1 cellular context compared by ENCODE assay signal in genomic region chr14:24816929-24817637, GRCh38.
TF ChIP-seq lines count a peak whose summit lies in the region.

No MANE protein-coding gene starts in this region.

TF ChIP-seq in HepG2, 621 proteins besides CTCF, POLR2A, EP300 and RAD21 (continued from another document and continues in another):
- TF ChIP-seq, protein P1, sequence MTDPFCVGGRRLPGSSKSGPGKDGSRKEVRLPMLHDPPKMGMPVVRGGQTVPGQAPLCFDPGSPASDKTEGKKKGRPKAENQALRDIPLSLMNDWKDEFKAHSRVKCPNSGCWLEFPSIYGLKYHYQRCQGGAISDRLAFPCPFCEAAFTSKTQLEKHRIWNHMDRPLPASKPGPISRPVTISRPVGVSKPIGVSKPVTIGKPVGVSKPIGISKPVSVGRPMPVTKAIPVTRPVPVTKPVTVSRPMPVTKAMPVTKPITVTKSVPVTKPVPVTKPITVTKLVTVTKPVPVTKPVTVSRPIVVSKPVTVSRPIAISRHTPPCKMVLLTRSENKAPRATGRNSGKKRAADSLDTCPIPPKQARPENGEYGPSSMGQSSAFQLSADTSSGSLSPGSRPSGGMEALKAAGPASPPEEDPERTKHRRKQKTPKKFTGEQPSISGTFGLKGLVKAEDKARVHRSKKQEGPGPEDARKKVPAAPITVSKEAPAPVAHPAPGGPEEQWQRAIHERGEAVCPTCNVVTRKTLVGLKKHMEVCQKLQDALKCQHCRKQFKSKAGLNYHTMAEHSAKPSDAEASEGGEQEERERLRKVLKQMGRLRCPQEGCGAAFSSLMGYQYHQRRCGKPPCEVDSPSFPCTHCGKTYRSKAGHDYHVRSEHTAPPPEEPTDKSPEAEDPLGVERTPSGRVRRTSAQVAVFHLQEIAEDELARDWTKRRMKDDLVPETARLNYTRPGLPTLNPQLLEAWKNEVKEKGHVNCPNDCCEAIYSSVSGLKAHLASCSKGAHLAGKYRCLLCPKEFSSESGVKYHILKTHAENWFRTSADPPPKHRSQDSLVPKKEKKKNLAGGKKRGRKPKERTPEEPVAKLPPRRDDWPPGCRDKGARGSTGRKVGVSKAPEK (CRISPR knock-in tag; IDR thresholded peaks at IDR 0.05; ENCODE audit: borderline replicate concordance), result no peak; the same call in 1 of the 2 replicates
- no peak for TF ChIP-seq ZNF234 (CRISPR knock-in tag; conservative IDR thresholded peaks at IDR 0.05)
- peak; percentile 77 for TF ChIP-seq ELF3 (CRISPR knock-in tag; IDR thresholded peaks at IDR 0.05)
- TF ChIP-seq FIP1L1 (IDR thresholded peaks at IDR 0.05; ENCODE audit: borderline replicate concordance, insufficient read depth, low read depth, low read length), result 0 out of 2 replicates have a peak, but pooled peaks have one; percentile 12
- TF ChIP-seq MEIS2 (CRISPR knock-in tag; IDR thresholded peaks at IDR 0.05), result 0 out of 2 replicates have a peak, but pooled peaks have one; percentile 43
- TF ChIP-seq ELF1 (CRISPR knock-in tag; IDR thresholded peaks at IDR 0.05), result 0 out of 2 replicates have a peak, but pooled peaks have one; percentile 29
- no peak for TF ChIP-seq ZNF576 (CRISPR knock-in tag; IDR thresholded peaks at IDR 0.05)
- peak; percentile 59; the same call in 1 of the 2 replicates for TF ChIP-seq ZGPAT (CRISPR knock-in tag; IDR thresholded peaks at IDR 0.05)
- TF ChIP-seq REST (IDR thresholded peaks at IDR 0.05; ENCODE audit: borderline replicate concordance in 1 of 2, low read depth in 1 of 2, low read length in 2 of 2), result peak in 1 of 2 experiments; percentile 44; a peak in 1 of 4 replicates
- peak; percentile 66 for TF ChIP-seq YEATS4 (CRISPR knock-in tag; IDR thresholded peaks at IDR 0.05; ENCODE audit: borderline replicate concordance)
- peak; percentile 67 for TF ChIP-seq HOXA9 (CRISPR knock-in tag; IDR thresholded peaks at IDR 0.05; ENCODE audit: borderline replicate concordance)
- TF ChIP-seq KAT8 (CRISPR knock-in tag; IDR thresholded peaks at IDR 0.05), result peak; percentile 74
- no peak for TF ChIP-seq ARNT (IDR thresholded peaks at IDR 0.05)
- TF ChIP-seq TCF12 (IDR thresholded peaks at IDR 0.05), result no peak
- TF ChIP-seq TCF12 (CRISPR knock-in tag; IDR thresholded peaks at IDR 0.05), result peak; percentile 56; the same call in 1 of the 2 replicates
- TF ChIP-seq NR0B2 (CRISPR knock-in tag; IDR thresholded peaks at IDR 0.05), result no peak
- no peak for TF ChIP-seq ZFP82 (CRISPR knock-in tag; IDR thresholded peaks at IDR 0.05; ENCODE audit: borderline replicate concordance)
- TF ChIP-seq, protein P2, sequence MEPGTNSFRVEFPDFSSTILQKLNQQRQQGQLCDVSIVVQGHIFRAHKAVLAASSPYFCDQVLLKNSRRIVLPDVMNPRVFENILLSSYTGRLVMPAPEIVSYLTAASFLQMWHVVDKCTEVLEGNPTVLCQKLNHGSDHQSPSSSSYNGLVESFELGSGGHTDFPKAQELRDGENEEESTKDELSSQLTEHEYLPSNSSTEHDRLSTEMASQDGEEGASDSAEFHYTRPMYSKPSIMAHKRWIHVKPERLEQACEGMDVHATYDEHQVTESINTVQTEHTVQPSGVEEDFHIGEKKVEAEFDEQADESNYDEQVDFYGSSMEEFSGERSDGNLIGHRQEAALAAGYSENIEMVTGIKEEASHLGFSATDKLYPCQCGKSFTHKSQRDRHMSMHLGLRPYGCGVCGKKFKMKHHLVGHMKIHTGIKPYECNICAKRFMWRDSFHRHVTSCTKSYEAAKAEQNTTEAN (CRISPR knock-in tag; conservative IDR thresholded peaks at IDR 0.05), result peak; percentile 83
- TF ChIP-seq, protein P3, sequence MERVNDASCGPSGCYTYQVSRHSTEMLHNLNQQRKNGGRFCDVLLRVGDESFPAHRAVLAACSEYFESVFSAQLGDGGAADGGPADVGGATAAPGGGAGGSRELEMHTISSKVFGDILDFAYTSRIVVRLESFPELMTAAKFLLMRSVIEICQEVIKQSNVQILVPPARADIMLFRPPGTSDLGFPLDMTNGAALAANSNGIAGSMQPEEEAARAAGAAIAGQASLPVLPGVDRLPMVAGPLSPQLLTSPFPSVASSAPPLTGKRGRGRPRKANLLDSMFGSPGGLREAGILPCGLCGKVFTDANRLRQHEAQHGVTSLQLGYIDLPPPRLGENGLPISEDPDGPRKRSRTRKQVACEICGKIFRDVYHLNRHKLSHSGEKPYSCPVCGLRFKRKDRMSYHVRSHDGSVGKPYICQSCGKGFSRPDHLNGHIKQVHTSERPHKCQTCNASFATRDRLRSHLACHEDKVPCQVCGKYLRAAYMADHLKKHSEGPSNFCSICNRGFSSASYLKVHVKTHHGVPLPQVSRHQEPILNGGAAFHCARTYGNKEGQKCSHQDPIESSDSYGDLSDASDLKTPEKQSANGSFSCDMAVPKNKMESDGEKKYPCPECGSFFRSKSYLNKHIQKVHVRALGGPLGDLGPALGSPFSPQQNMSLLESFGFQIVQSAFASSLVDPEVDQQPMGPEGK (CRISPR knock-in tag; IDR thresholded peaks at IDR 0.05), result peak; percentile 92
- TF ChIP-seq, protein P4, sequence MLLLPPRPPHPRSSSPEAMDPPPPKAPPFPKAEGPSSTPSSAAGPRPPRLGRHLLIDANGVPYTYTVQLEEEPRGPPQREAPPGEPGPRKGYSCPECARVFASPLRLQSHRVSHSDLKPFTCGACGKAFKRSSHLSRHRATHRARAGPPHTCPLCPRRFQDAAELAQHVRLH (CRISPR knock-in tag; IDR thresholded peaks at IDR 0.05; ENCODE audit: borderline replicate concordance, low read depth), result 0 out of 2 replicates have a peak, but pooled peaks have one; percentile 11
- no peak for TF ChIP-seq KAT7 (CRISPR knock-in tag; IDR thresholded peaks at IDR 0.05; ENCODE audit: borderline replicate concordance)
- no peak for TF ChIP-seq RFX1 (IDR thresholded peaks at IDR 0.05)
- peak; percentile 78; the same call in 1 of the 2 replicates for TF ChIP-seq ZNF615 (CRISPR knock-in tag; IDR thresholded peaks at IDR 0.05; ENCODE audit: borderline replicate concordance)
- TF ChIP-seq, protein P5, sequence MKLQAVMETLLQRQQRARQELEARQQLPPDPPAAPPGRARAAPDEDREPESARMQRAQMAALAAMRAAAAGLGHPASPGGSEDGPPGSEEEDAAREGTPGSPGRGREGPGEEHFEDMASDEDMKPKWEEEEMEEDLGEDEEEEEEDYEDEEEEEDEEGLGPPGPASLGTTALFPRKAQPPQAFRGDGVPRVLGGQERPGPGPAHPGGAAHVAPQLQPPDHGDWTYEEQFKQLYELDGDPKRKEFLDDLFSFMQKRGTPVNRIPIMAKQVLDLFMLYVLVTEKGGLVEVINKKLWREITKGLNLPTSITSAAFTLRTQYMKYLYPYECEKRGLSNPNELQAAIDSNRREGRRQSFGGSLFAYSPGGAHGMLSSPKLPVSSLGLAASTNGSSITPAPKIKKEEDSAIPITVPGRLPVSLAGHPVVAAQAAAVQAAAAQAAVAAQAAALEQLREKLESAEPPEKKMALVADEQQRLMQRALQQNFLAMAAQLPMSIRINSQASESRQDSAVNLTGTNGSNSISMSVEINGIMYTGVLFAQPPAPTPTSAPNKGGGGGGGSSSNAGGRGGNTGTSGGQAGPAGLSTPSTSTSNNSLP (IDR thresholded peaks at IDR 0.05; ENCODE audit: low read depth, low read length), result peak; percentile 97
- peak; percentile 97 for TF ChIP-seq SOX5 (CRISPR knock-in tag; IDR thresholded peaks at IDR 0.05; ENCODE audit: borderline replicate concordance)
- TF ChIP-seq ZFP1 (CRISPR knock-in tag; IDR thresholded peaks at IDR 0.05), result peak; percentile 73
- no peak for TF ChIP-seq IKZF1 (IDR thresholded peaks at IDR 0.05)
- TF ChIP-seq IRF2 (CRISPR knock-in tag; IDR thresholded peaks at IDR 0.05), result peak; percentile 75; the same call in 1 of the 2 replicates
- TF ChIP-seq, protein P6, sequence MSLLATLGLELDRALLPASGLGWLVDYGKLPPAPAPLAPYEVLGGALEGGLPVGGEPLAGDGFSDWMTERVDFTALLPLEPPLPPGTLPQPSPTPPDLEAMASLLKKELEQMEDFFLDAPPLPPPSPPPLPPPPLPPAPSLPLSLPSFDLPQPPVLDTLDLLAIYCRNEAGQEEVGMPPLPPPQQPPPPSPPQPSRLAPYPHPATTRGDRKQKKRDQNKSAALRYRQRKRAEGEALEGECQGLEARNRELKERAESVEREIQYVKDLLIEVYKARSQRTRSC (CRISPR knock-in tag; IDR thresholded peaks at IDR 0.05; ENCODE audit: low read depth), result no peak
- peak; percentile 89; the same call in 1 of the 2 replicates for TF ChIP-seq HOMEZ (CRISPR knock-in tag; IDR thresholded peaks at IDR 0.05; ENCODE audit: low read depth)
- TF ChIP-seq SMAD3 (CRISPR knock-in tag; IDR thresholded peaks at IDR 0.05), result peak; percentile 60; the same call in 1 of the 2 replicates
- peak; percentile 83 for TF ChIP-seq CREM (IDR thresholded peaks at IDR 0.05)
- no peak for TF ChIP-seq CREM (CRISPR knock-in tag; IDR thresholded peaks at IDR 0.05)
- no peak for TF ChIP-seq ZNF619 (CRISPR knock-in tag; IDR thresholded peaks at IDR 0.05)
- TF ChIP-seq, protein P7, sequence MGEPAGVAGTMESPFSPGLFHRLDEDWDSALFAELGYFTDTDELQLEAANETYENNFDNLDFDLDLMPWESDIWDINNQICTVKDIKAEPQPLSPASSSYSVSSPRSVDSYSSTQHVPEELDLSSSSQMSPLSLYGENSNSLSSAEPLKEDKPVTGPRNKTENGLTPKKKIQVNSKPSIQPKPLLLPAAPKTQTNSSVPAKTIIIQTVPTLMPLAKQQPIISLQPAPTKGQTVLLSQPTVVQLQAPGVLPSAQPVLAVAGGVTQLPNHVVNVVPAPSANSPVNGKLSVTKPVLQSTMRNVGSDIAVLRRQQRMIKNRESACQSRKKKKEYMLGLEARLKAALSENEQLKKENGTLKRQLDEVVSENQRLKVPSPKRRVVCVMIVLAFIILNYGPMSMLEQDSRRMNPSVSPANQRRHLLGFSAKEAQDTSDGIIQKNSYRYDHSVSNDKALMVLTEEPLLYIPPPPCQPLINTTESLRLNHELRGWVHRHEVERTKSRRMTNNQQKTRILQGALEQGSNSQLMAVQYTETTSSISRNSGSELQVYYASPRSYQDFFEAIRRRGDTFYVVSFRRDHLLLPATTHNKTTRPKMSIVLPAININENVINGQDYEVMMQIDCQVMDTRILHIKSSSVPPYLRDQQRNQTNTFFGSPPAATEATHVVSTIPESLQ (CRISPR knock-in tag; conservative IDR thresholded peaks at IDR 0.05), result no peak
- TF ChIP-seq ZFY (CRISPR knock-in tag; IDR thresholded peaks at IDR 0.05), result peak; percentile 65
- peak; percentile 31; the same call in 1 of the 2 replicates for TF ChIP-seq ZNF136 (CRISPR knock-in tag; IDR thresholded peaks at IDR 0.05; ENCODE audit: low read depth)
- TF ChIP-seq NR2F6 (IDR thresholded peaks at IDR 0.05), result peak; percentile 75; the same call in 1 of the 2 replicates
- peak; percentile 83 for TF ChIP-seq NR2F6 (CRISPR knock-in tag; IDR thresholded peaks at IDR 0.05)
- peak; percentile 82 for TF ChIP-seq CHD4 (IDR thresholded peaks at IDR 0.05; ENCODE audit: borderline replicate concordance, low read length)
